Comparison of ENCODE assay signal across 1 cellular context in genomic region chr4:2858451-2859217, GRCh38.
A peak's percentile ranks its signal among the peaks of the same experiment; 100 is the strongest.
TF ChIP-seq lines count a peak whose summit lies in the region.

No MANE protein-coding gene starts in this region.

TF ChIP-seq in K562, 482 proteins besides CTCF, POLR2A, EP300 and RAD21 (continued from another document and continues in another):
- no peak for TF ChIP-seq IRF9 (tag; IDR thresholded peaks at IDR 0.05)
- no peak for TF ChIP-seq RREB1 (CRISPR knock-in tag; IDR thresholded peaks at IDR 0.05)
- TF ChIP-seq TAF7 (tag; IDR thresholded peaks at IDR 0.05) = no peak
- no peak for TF ChIP-seq AFF1 (IDR thresholded peaks at IDR 0.05; ENCODE audit: low read depth in 1 of 2, partially characterized antibody in 2 of 2)
- peak; percentile 81 for TF ChIP-seq CEBPB (tag; IDR thresholded peaks at IDR 0.05)
- TF ChIP-seq ZNF57 (CRISPR knock-in tag; IDR thresholded peaks at IDR 0.05) = no peak
- TF ChIP-seq MAX (CRISPR knock-in tag; IDR thresholded peaks at IDR 0.05) = no peak
- TF ChIP-seq HNRNPH1 (optimal IDR thresholded peaks at IDR 0.05; ENCODE audit: low read depth, low read length) = no peak
- TF ChIP-seq E2F8 (IDR thresholded peaks at IDR 0.05; ENCODE audit: low read depth, partially characterized antibody) = no peak
- TF ChIP-seq DACH1 (IDR thresholded peaks at IDR 0.05; ENCODE audit: partially characterized antibody) = no peak
- no peak for TF ChIP-seq ZNF592 (IDR thresholded peaks at IDR 0.05)
- no peak for TF ChIP-seq ATF6 (CRISPR knock-in tag; IDR thresholded peaks at IDR 0.05)
- no peak for TF ChIP-seq ZNF354B (CRISPR knock-in tag; IDR thresholded peaks at IDR 0.05)
- TF ChIP-seq ZFP91 (CRISPR knock-in tag; IDR thresholded peaks at IDR 0.05) = no peak
- TF ChIP-seq ZNF24 (IDR thresholded peaks at IDR 0.05) = 0 out of 2 replicates have a peak, but pooled peaks have one; percentile 52
- TF ChIP-seq TFAP4 (CRISPR knock-in tag; IDR thresholded peaks at IDR 0.05; ENCODE audit: borderline replicate concordance) = 0 out of 2 replicates have a peak, but pooled peaks have one; percentile 19
- TF ChIP-seq DPF2 (IDR thresholded peaks at IDR 0.05) = peak; percentile 79
- TF ChIP-seq ZNF668 (CRISPR knock-in tag; IDR thresholded peaks at IDR 0.05) = no peak
- no peak for TF ChIP-seq MBD1 (CRISPR knock-in tag; IDR thresholded peaks at IDR 0.05)
- TF ChIP-seq NCOA1 (IDR thresholded peaks at IDR 0.05; ENCODE audit: low read depth) = no peak
- TF ChIP-seq ETS2 (tag; IDR thresholded peaks at IDR 0.05; ENCODE audit: borderline replicate concordance, poor library complexity, severe bottlenecking) = no peak
- no peak for TF ChIP-seq RB1 (IDR thresholded peaks at IDR 0.05; ENCODE audit: low read depth)
- no peak for TF ChIP-seq ZNF217 (CRISPR knock-in tag; IDR thresholded peaks at IDR 0.05)
- peak; percentile 48 for TF ChIP-seq HDAC3 (IDR thresholded peaks at IDR 0.05; ENCODE audit: borderline replicate concordance, partially characterized antibody)
- TF ChIP-seq ADNP (tag; IDR thresholded peaks at IDR 0.05) = 0 out of 2 replicates have a peak, but pooled peaks have one; percentile 15
- TF ChIP-seq ZZZ3 (IDR thresholded peaks at IDR 0.05) = no peak
- TF ChIP-seq NONO (IDR thresholded peaks at IDR 0.05; ENCODE audit: low read depth in 2 of 2, low read length in 1 of 2) = no peak
- no peak for TF ChIP-seq NR2C1 (IDR thresholded peaks at IDR 0.05)
- TF ChIP-seq NR2C1 (tag; IDR thresholded peaks at IDR 0.05) = 0 out of 2 replicates have a peak, but pooled peaks have one; percentile 23
- TF ChIP-seq RBM34 (IDR thresholded peaks at IDR 0.05; ENCODE audit: borderline replicate concordance, insufficient read depth, low read length) = no peak
